In genomic region chr12:31872831-31873604, GRCh38 we compare ENCODE assay signal across 20 cellular contexts.
DNase-seq lines count a peak whose midpoint lies in the region; ATAC-seq, FAIRE-seq and TF ChIP-seq lines count a peak whose summit lies in the region.
"Had no signal": no experiment of that assay in that cellular context is flagged by ENCODE, and none has a peak within 500 bp of the region (broad histone marks: within the 10 kb centered on the region; RNA-seq: fewer than 3 reads in every experiment).

No MANE protein-coding gene starts in this region.

- peaks cover 25% of the 10 kb centered on the region for H3K36me3 Mint-ChIP-seq in nephron progenitor cell (ENCODE audit: low read depth)
- H3K36me3 Mint-ChIP-seq in Calu3 (ENCODE audit: insufficient read depth, unreplicated experiment): no peaks in the 10 kb centered on the region

- H3K4me2 ChIP-seq in DND-41 (ENCODE audit: insufficient read depth, low read length): no peak overlapping the region
- H3K4me2 ChIP-seq: KMS-11 had no signal

- no peaks in the 10 kb centered on the region for H3K36me3 ChIP-seq in DND-41 (ENCODE audit: insufficient read depth, low read length)
- H3K36me3 ChIP-seq: ascending aorta, left ventricle myocardium inferior had no signal

- peak overlapping the region; percentile 7 for H3K27ac ChIP-seq in DND-41 (ENCODE audit: low read length)
- H3K27ac ChIP-seq: ascending aorta, KMS-11, left ventricle myocardium inferior had no signal

- no peak overlapping the region for H3K9ac ChIP-seq in DND-41 (ENCODE audit: low read depth, low read length)
- H3K9ac ChIP-seq: KMS-11 had no signal

- H3K4me3 ChIP-seq in DND-41 (ENCODE audit: low read depth in 1 of 2, low read length in 2 of 2): no peak overlapping the region
- H3K4me3 ChIP-seq: ascending aorta, left ventricle myocardium inferior had no signal

- peaks cover 47% of the 10 kb centered on the region for H3K9me3 Mint-ChIP-seq in nephron progenitor cell
- peaks cover 2% of the 10 kb centered on the region for H3K9me3 Mint-ChIP-seq in Calu3 (ENCODE audit: low read depth, unreplicated experiment)
- H3K9me3 Mint-ChIP-seq: central memory CD8-positive, alpha-beta T cell had no signal

- no peak for FAIRE-seq in GM12892 (lab: Jason Lieb, UNC)

- TF ChIP-seq CTCF in DND-41 (IDR thresholded peaks at IDR 0.05; ENCODE audit: borderline replicate concordance, extremely low read depth, low read length, poor library complexity, severe bottlenecking) (no peak), nephron progenitor cell (IDR thresholded peaks at IDR 0.05) (no peak), Calu3 (IDR thresholded peaks at IDR 0.05; ENCODE audit: unreplicated experiment) (no peak)

- H4K20me1 ChIP-seq in DND-41 (ENCODE audit: insufficient read depth, low read length): no peaks in the 10 kb centered on the region

- H3K4me3 Mint-ChIP-seq in nephron progenitor cell: no peak overlapping the region
- no peak overlapping the region for H3K4me3 Mint-ChIP-seq in Calu3 (ENCODE audit: low read depth, unreplicated experiment)
- H3K4me3 Mint-ChIP-seq: central memory CD8-positive, alpha-beta T cell had no signal

- H3K4me1 ChIP-seq in DND-41 (ENCODE audit: insufficient read depth, low read length): peaks cover 34% of the 10 kb centered on the region
- H3K4me1 ChIP-seq: ascending aorta had no signal

- no peaks in the 10 kb centered on the region for H3K27me3 ChIP-seq in DND-41 (ENCODE audit: insufficient read depth, low read length, poor library complexity)
- H3K27me3 ChIP-seq: ascending aorta had no signal

- no peak for TF ChIP-seq POLR2A in GM12892 (IDR thresholded peaks at IDR 0.05; ENCODE audit: low read depth, low read length)

- H3K27me3 Mint-ChIP-seq in nephron progenitor cell (ENCODE audit: low read depth, poor library complexity) (peaks cover 3% of the 10 kb centered on the region), Calu3 (ENCODE audit: unreplicated experiment) (no peaks in the 10 kb centered on the region)
- H3K27me3 Mint-ChIP-seq: central memory CD8-positive, alpha-beta T cell had no signal

- intact Hi-C loops in Calu3 (cut with micrococcal nuclease; ENCODE audit: unreplicated experiment): no loop called here

- H3K9me3 ChIP-seq in DND-41 (ENCODE audit: insufficient read depth, low read length, severe bottlenecking): peaks cover 6% of the 10 kb centered on the region
- H3K9me3 ChIP-seq: ascending aorta had no signal

- BruUV-seq in Calu3 (replicated peaks; lab: Mats Ljungman, UMichigan): no TSS peak

- ATAC-seq in DND-41 (ENCODE audit: insufficient read depth, low read depth): no peak
- ATAC-seq: right cardiac atrium had no signal

- CTCF ChIA-PET in Calu3 (lab: Charles Lee): no interaction called here

- peak; percentile 47 for DNase-seq in activated CD8-positive, alpha-beta memory T cell treated with anti-CD3 and anti-CD28 coated beads for 24 hours
- no peak for DNase-seq in activated CD8-positive, alpha-beta memory T cell treated with anti-CD3 and anti-CD28 coated beads, Interleukin-2, amount 50 U/mL, for 4 hours
- no peak for DNase-seq in DND-41
- peak; percentile 86 for DNase-seq in cerebellar cortex (ENCODE audit: low spot score)
- no peak for DNase-seq in nephron progenitor cell
- no peak for DNase-seq in DMS79 treated with DMSO at 0.1 percent for 48 hours (lab: John Stamatoyannopoulos, UW)
- DNase-seq in Calu3: no peak
- no peak for DNase-seq in GM12892 (ENCODE audit: insufficient read length)
- DNase-seq: activated CD4-positive, CD25-positive, alpha-beta regulatory T cell; activated gamma-delta T cell treated with Interleukin-2 at 50 U/mL for 16 hours; effector CD8-positive, alpha-beta T cell; left ventricle myocardium inferior; NCI-H2029 treated with DMSO at 0.1 percent for 48 hours; NCI-H526; occipital lobe; right cardiac atrium; SW 1271 had no signal

- H3K27ac Mint-ChIP-seq in nephron progenitor cell: peak overlapping the region; percentile 78
- H3K27ac Mint-ChIP-seq in Calu3 (ENCODE audit: unreplicated experiment): no peak overlapping the region

- H3K79me2 ChIP-seq in DND-41 (ENCODE audit: insufficient read depth, low read length): no peaks in the 10 kb centered on the region

- H3K4me1 Mint-ChIP-seq in nephron progenitor cell (peaks cover 57% of the 10 kb centered on the region), Calu3 (ENCODE audit: low read depth, unreplicated experiment) (peaks cover 21% of the 10 kb centered on the region)

- H2AFZ ChIP-seq in DND-41 (ENCODE audit: low read depth, low read length): no peak overlapping the region

Comparison
In these comparisons a context has a peak if more than half of its experiments do, and no peak if none do; other contexts are left out.
1. DNase-seq: peak in activated CD8-positive, alpha-beta memory T cell treated with anti-CD3 and anti-CD28 coated beads for 24 hours (single experiment) and cerebellar cortex (single experiment); none in activated CD8-positive, alpha-beta memory T cell treated with anti-CD3 and anti-CD28 coated beads, Interleukin-2, amount 50 U/mL, for 4 hours (single experiment), DND-41 (single experiment), nephron progenitor cell (single experiment), DMS79 treated with DMSO at 0.1 percent for 48 hours (single experiment), Calu3 (single experiment) and GM12892 (single experiment).